Comparison of ENCODE assay signal across 1 cellular context in the genomic region with DNA sequence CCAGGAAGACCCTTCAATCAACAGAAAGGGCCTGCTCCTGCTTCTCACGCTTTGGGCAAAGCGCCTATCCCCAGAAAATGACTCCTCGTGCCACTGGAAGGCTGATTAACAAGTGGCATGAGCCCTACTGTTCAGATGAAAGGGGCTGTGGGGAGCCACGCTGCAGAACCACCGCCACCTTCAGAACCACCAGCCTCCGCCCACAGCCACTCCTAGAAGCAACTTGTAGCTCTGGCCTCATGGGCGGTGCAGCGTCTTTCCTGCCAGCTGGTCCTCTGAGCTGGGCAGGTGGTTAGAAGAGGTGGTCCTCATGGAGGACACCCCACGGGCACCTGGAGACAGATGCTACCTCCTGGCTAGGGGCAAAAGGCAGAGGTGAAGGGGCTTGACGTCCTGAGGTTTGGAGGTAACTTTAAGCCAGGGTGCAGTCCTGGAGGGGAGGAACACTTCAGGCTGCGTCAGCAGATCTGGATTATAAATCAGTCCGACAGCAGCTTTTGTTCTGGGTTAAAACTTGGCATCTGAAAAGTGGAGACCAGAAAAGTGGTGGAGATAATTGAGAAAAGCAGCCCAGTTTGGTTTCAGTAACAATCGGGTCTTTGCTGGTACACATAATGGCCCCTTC.
TF ChIP-seq lines count a peak whose summit lies in the region.

No MANE protein-coding gene starts in this region.

TF ChIP-seq in GM23338, 12 proteins besides CTCF, POLR2A, EP300 and RAD21 (continued from another document):
- TF ChIP-seq, protein P1, sequence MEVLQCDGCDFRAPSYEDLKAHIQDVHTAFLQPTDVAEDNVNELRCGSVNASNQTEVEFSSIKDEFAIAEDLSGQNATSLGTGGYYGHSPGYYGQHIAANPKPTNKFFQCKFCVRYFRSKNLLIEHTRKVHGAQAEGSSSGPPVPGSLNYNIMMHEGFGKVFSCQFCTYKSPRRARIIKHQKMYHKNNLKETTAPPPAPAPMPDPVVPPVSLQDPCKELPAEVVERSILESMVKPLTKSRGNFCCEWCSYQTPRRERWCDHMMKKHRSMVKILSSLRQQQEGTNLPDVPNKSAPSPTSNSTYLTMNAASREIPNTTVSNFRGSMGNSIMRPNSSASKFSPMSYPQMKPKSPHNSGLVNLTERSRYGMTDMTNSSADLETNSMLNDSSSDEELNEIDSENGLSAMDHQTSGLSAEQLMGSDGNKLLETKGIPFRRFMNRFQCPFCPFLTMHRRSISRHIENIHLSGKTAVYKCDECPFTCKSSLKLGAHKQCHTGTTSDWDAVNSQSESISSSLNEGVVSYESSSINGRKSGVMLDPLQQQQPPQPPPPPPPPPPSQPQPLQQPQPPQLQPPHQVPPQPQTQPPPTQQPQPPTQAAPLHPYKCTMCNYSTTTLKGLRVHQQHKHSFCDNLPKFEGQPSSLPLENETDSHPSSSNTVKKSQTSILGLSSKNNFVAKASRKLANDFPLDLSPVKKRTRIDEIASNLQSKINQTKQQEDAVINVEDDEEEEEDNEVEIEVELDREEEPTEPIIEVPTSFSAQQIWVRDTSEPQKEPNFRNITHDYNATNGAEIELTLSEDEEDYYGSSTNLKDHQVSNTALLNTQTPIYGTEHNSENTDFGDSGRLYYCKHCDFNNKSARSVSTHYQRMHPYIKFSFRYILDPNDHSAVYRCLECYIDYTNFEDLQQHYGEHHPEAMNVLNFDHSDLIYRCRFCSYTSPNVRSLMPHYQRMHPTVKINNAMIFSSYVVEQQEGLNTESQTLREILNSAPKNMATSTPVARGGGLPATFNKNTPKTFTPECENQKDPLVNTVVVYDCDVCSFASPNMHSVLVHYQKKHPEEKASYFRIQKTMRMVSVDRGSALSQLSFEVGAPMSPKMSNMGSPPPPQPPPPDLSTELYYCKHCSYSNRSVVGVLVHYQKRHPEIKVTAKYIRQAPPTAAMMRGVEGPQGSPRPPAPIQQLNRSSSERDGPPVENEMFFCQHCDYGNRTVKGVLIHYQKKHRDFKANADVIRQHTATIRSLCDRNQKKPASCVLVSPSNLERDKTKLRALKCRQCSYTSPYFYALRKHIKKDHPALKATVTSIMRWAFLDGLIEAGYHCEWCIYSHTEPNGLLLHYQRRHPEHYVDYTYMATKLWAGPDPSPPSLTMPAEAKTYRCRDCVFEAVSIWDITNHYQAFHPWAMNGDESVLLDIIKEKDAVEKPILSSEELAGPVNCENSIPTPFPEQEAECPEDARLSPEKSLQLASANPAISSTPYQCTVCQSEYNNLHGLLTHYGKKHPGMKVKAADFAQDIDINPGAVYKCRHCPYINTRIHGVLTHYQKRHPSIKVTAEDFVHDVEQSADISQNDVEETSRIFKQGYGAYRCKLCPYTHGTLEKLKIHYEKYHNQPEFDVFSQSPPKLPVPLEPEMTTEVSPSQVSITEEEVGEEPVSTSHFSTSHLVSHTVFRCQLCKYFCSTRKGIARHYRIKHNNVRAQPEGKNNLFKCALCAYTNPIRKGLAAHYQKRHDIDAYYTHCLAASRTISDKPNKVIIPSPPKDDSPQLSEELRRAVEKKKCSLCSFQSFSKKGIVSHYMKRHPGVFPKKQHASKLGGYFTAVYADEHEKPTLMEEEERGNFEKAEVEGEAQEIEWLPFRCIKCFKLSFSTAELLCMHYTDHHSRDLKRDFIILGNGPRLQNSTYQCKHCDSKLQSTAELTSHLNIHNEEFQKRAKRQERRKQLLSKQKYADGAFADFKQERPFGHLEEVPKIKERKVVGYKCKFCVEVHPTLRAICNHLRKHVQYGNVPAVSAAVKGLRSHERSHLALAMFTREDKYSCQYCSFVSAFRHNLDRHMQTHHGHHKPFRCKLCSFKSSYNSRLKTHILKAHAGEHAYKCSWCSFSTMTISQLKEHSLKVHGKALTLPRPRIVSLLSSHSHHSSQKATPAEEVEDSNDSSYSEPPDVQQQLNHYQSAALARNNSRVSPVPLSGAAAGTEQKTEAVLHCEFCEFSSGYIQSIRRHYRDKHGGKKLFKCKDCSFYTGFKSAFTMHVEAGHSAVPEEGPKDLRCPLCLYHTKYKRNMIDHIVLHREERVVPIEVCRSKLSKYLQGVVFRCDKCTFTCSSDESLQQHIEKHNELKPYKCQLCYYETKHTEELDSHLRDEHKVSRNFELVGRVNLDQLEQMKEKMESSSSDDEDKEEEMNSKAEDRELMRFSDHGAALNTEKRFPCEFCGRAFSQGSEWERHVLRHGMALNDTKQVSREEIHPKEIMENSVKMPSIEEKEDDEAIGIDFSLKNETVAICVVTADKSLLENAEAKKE (CRISPR knock-in tag; IDR thresholded peaks at IDR 0.05), result no peak
- TF ChIP-seq NANOG (IDR thresholded peaks at IDR 0.05; ENCODE audit: borderline replicate concordance) (no peak), EZH2phosphoT487 (IDR thresholded peaks at IDR 0.05; ENCODE audit: unreplicated experiment) (no peak), POLR2AphosphoS5 (IDR thresholded peaks at IDR 0.05; ENCODE audit: low read depth) (no peak), JUNB (IDR thresholded peaks at IDR 0.05; ENCODE audit: unreplicated experiment) (no peak), ZNF331 (CRISPR knock-in tag; IDR thresholded peaks at IDR 0.05; ENCODE audit: low read depth) (no peak), ETS1 (IDR thresholded peaks at IDR 0.05) (no peak), STAT1 (IDR thresholded peaks at IDR 0.05; ENCODE audit: unreplicated experiment) (no peak), CREB1 (CRISPR knock-in tag; IDR thresholded peaks at IDR 0.05; ENCODE audit: low read depth) (no peak)
